In genomic region chr12:100992194-100992593, GRCh38 we compare ENCODE assay signal across 31 cellular contexts.
DNase-seq lines count a peak whose midpoint lies in the region; FAIRE-seq and TF ChIP-seq lines count a peak whose summit lies in the region.
"Had no signal": no experiment of that assay in that cellular context is flagged by ENCODE, and none has a peak within 500 bp of the region (broad histone marks: within the 10 kb centered on the region; RNA-seq: fewer than 3 reads in every experiment).

No MANE protein-coding gene starts in this region.

- H4K8ac ChIP-seq in H1 (ENCODE audit: extremely low read depth, insufficient read depth, low read length), result no peak overlapping the region
- no peak overlapping the region for H4K8ac ChIP-seq in neuronal stem cell (ENCODE audit: low read depth, low read length)

- H3K79me1 ChIP-seq in H1 (ENCODE audit: low read depth, low read length) (no peaks in the 10 kb centered on the region), neuronal stem cell (ENCODE audit: low read depth, low read length) (no peaks in the 10 kb centered on the region)

- TF ChIP-seq CTCF in HEK293 (tag by site-specific recombination; IDR thresholded peaks at IDR 0.05) (no peak), H1 (IDR thresholded peaks at IDR 0.05; ENCODE audit: control extremely low read depth in 1 of 3, insufficient read depth in 1 of 3, low read depth in 1 of 3, low read length in 3 of 3) (no peak)

- no peak for FAIRE-seq in H1 (lab: Jason Lieb, UNC)
- FAIRE-seq: A204.1, A549, D721Med had no signal

- no peak overlapping the region for H4K91ac ChIP-seq in H1 (replicated peaks; ENCODE audit: insufficient read length, low read length)
- H4K91ac ChIP-seq in neuronal stem cell (ENCODE audit: low read depth, low read length, poor library complexity), result no peak overlapping the region

- H4K5ac ChIP-seq in H1 (ENCODE audit: insufficient read length, low read depth, low read length), result no peak overlapping the region

- no peak overlapping the region for H2AFZ ChIP-seq in H1 (ENCODE audit: low read length)
- H2AFZ ChIP-seq in neuronal stem cell (ENCODE audit: low read length), result no peak overlapping the region

- TF ChIP-seq EP300 in H1 (IDR thresholded peaks at IDR 0.05; ENCODE audit: borderline replicate concordance in 1 of 2, low read depth in 2 of 2, low read length in 2 of 2), result no peak

- H3K36me3 ChIP-seq in HEK293 (ENCODE audit: control insufficient read depth in 2 of 2, insufficient read depth in 1 of 2, low read length in 2 of 2) (no peaks in the 10 kb centered on the region), H1 (ENCODE audit: control insufficient read depth in 2 of 4, insufficient read depth in 4 of 4, low read length in 3 of 4) (no peaks in the 10 kb centered on the region), neuronal stem cell (replicated peaks in 1 of 2; ENCODE audit: control insufficient read depth in 2 of 2, insufficient read depth in 2 of 2, low read length in 2 of 2) (no peaks in the 10 kb centered on the region)
- H3K36me3 ChIP-seq: BE2C; BLaER1; BLaER1 treated with 17β-estradiol and CSF1 and Interleukin-3, amounts not matched to agents 10 nM and 100 nM had no signal

- H4K20me1 ChIP-seq in H1 (replicated peaks in 1 of 2; ENCODE audit: control insufficient read depth in 1 of 2, insufficient read depth in 2 of 2, low read length in 2 of 2), result no peaks in the 10 kb centered on the region
- H4K20me1 ChIP-seq: BLaER1 had no signal

- H3K23ac ChIP-seq in H1 (ENCODE audit: insufficient read length) (no peak overlapping the region), neuronal stem cell (ENCODE audit: low read depth, low read length, poor library complexity) (no peak overlapping the region)

- POLR2A ChIA-PET in HEK293 (lab: Yijun Ruan, JAX) (no interaction called here), H1 (lab: Charles Lee; ENCODE audit: partially characterized antibody) (no interaction called here)

- no peak overlapping the region for H3K56ac ChIP-seq in H1 (replicated peaks; ENCODE audit: insufficient read length, low read depth, low read length)

- 78% methylated on average over 1 of the region's 1 CpG; no CpG with 5 or more reads in 1 of the 2 experiments for WGBS in H1 (ENCODE audit: extremely low coverage in 1 of 2, insufficient coverage in 1 of 2, insufficient read length in 1 of 2, insufficient replicate concordance in 2 of 2, low coverage in 1 of 2, low lambda C conversion rate in 2 of 2, missing lambda C conversion rate in 1 of 2), 2 experiments
- no CpG with 5 or more reads among the region's 1 CpG for WGBS in neuronal stem cell (ENCODE audit: extremely low coverage in 2 of 2, insufficient read length in 2 of 2, insufficient replicate concordance in 1 of 2), 2 donors

- DNase-seq in H1 (ENCODE audit: low read depth in 1 of 2, low spot score in 2 of 2), result no peak
- no peak for DNase-seq in NCI-H146 (lab: John Stamatoyannopoulos, UW)
- DNase-seq in neuronal stem cell (ENCODE audit: low spot score), result no peak
- DNase-seq: 8988T; ACHN; AML-193; BE2C; C1 segment of cervical spinal cord; Caco-2; Calu3; CD4-positive, alpha-beta memory T cell; CD4-positive, alpha-beta T cell; CD4-positive, CD25-positive, alpha-beta regulatory T cell; CD8-positive, alpha-beta memory T cell; CD8-positive, alpha-beta T cell; COR-L47; DMS 273 treated with DMSO at 0.1 percent for 48 hours; DMS153; DMS53; DMS79; DMS79 treated with DMSO at 0.1 percent for 48 hours; DND-41; EL had no signal

- no peak for TF ChIP-seq RAD21 in H1 (IDR thresholded peaks at IDR 0.05 in 1 of 2, conservative IDR thresholded peaks at IDR 0.05 in 1 of 2; ENCODE audit: low read depth in 2 of 2, low read length in 2 of 2)

- H2BK12ac ChIP-seq in H1 (ENCODE audit: low read depth, low read length) (no peak overlapping the region), neuronal stem cell (ENCODE audit: low read length) (no peak overlapping the region)

- H2BK120ac ChIP-seq in H1 (replicated peaks; ENCODE audit: low read depth, low read length) (no peak overlapping the region), neuronal stem cell (ENCODE audit: low read depth, low read length) (no peak overlapping the region)

- H2BK20ac ChIP-seq in H1 (ENCODE audit: low read length), result no peak overlapping the region

- H3K4me2 ChIP-seq in H1 (ENCODE audit: insufficient read depth in 1 of 2, low read depth in 2 of 2, low read length in 2 of 2), result no peak overlapping the region
- H3K4me2 ChIP-seq in neuronal stem cell (ENCODE audit: insufficient read depth, low read length, poor library complexity, severe bottlenecking), result no peak overlapping the region
- H3K4me2 ChIP-seq: A549; BLaER1; BLaER1 treated with 17β-estradiol and CSF1 and Interleukin-3, amounts not matched to agents 10 nM and 100 nM had no signal

- H3K9ac ChIP-seq in H1 (replicated peaks in 1 of 4; ENCODE audit: extremely low read depth in 1 of 4, low read depth in 3 of 4, low read length in 3 of 4) (no peak overlapping the region), neuronal stem cell (ENCODE audit: low read depth, low read length, poor library complexity) (no peak overlapping the region)
- H3K9ac ChIP-seq: BLaER1; BLaER1 treated with 17β-estradiol and CSF1 and Interleukin-3, amounts not matched to agents 10 nM and 100 nM had no signal

- H3K4me1 ChIP-seq in HEK293 (ENCODE audit: control insufficient read depth, insufficient read depth, low read length), result no peaks in the 10 kb centered on the region; the same call in 1 of the 2 replicates
- H3K4me1 ChIP-seq in H1 (replicated peaks in 1 of 4; ENCODE audit: control insufficient read depth in 3 of 4, insufficient read depth in 4 of 4, low read length in 3 of 4), result peaks cover 5 to 14% (median 11%) of the 10 kb centered on the region in 4 experiments; a peak in 6 of 7 replicates
- H3K4me1 ChIP-seq in neuronal stem cell (ENCODE audit: control insufficient read depth in 2 of 2, insufficient read depth in 1 of 2, low read depth in 1 of 2, low read length in 2 of 2), result peaks cover 13 to 18% of the 10 kb centered on the region in 2 donors
- H3K4me1 ChIP-seq: A549, BE2C, Caco-2 had no signal

- H3K4ac ChIP-seq in H1 (replicated peaks; ENCODE audit: insufficient read length, low read depth, low read length) (no peak overlapping the region), neuronal stem cell (ENCODE audit: low read length) (no peak overlapping the region)

- no peak overlapping the region for H2BK15ac ChIP-seq in H1 (ENCODE audit: low read length)
- H2BK15ac ChIP-seq in neuronal stem cell (ENCODE audit: low read length), result no peak overlapping the region

- H3K27ac ChIP-seq in HEK293 (ENCODE audit: extremely low read depth, low read depth, low read length), result no peak overlapping the region
- H3K27ac ChIP-seq in H1 (ENCODE audit: low read depth, low read length), result no peak overlapping the region
- H3K27ac ChIP-seq in neuronal stem cell (replicated peaks; ENCODE audit: low read length), result no peak overlapping the region
- H3K27ac ChIP-seq: 22Rv1; A549; BLaER1; BLaER1 treated with 17β-estradiol and CSF1 and Interleukin-3, amounts not matched to agents 10 nM and 100 nM; C4-2B had no signal

- H3K14ac ChIP-seq in H1 (ENCODE audit: insufficient read length) (no peak overlapping the region), neuronal stem cell (ENCODE audit: low read length) (no peak overlapping the region)

- H3K9me3 ChIP-seq in HEK293 (ENCODE audit: control insufficient read depth, insufficient read depth, low read depth, low read length), result no peaks in the 10 kb centered on the region
- no peaks in the 10 kb centered on the region; a peak in 1 of 4 replicates for H3K9me3 ChIP-seq in H1 (ENCODE audit: insufficient read depth in 2 of 2, low read depth in 1 of 2, low read length in 1 of 2)
- no peaks in the 10 kb centered on the region for H3K9me3 ChIP-seq in neuronal stem cell (replicated peaks in 1 of 2; ENCODE audit: control insufficient read depth in 2 of 2, insufficient read depth in 1 of 2, low read depth in 1 of 2, low read length in 2 of 2)
- H3K9me3 ChIP-seq: A549; BE2C; BLaER1; BLaER1 treated with 17β-estradiol and CSF1 and Interleukin-3, amounts not matched to agents 10 nM and 100 nM; Caco-2 had no signal

- H2AK5ac ChIP-seq in H1 (ENCODE audit: low read depth, low read length) (no peak overlapping the region), neuronal stem cell (ENCODE audit: low read depth, low read length) (no peak overlapping the region)

- no peak for TF ChIP-seq POLR2A in H1 (IDR thresholded peaks at IDR 0.05; ENCODE audit: control extremely low read depth in 1 of 2, low read depth in 2 of 2, low read length in 2 of 2)

- H3K79me2 ChIP-seq in H1 (ENCODE audit: control insufficient read depth in 1 of 2, insufficient read depth in 2 of 2, low read length in 2 of 2), result no peaks in the 10 kb centered on the region

- peaks cover 5% of the 10 kb centered on the region for H3K23me2 ChIP-seq in H1 (ENCODE audit: low read depth, low read length)

- CTCF ChIA-PET in HEK293 (lab: Yijun Ruan, JAX) (interaction anchor here (0.9 kb wide), 1 partner anchor 66 kb away, joined by 3 read pairs; no protein-coding TSS in a partner anchor), H1 (lab: Charles Lee; ENCODE audit: partially characterized antibody) (interaction anchor here (1.2 to 1.5 kb wide), 2 partner anchors 24 to 40 kb away, joined by 3 to 4 read pairs; no protein-coding TSS in a partner anchor)

- H3K18ac ChIP-seq in H1 (ENCODE audit: extremely low read depth, low read length) (no peak overlapping the region), neuronal stem cell (ENCODE audit: low read length) (no peak overlapping the region)

- H3K27me3 ChIP-seq in H1 (replicated peaks in 1 of 4; ENCODE audit: control insufficient read depth in 3 of 4, extremely low read depth in 1 of 4, insufficient read depth in 3 of 4, low read length in 3 of 4), result no peaks in the 10 kb centered on the region
- no peaks in the 10 kb centered on the region for H3K27me3 ChIP-seq in neuronal stem cell (ENCODE audit: control insufficient read depth in 3 of 3, insufficient read depth in 3 of 3, low read depth in 1 of 3, low read length in 3 of 3)
- H3K27me3 ChIP-seq: BE2C, BLaER1 had no signal

- H3K4me3 ChIP-seq in HEK293 (ENCODE audit: low read depth, low read length) (no peak overlapping the region), H1 (ENCODE audit: extremely low read depth in 1 of 4, insufficient read depth in 2 of 4, low read depth in 3 of 4, low read length in 4 of 4) (no peak overlapping the region), neuronal stem cell (ENCODE audit: low read length in 2 of 2) (no peak overlapping the region)
- H3K4me3 ChIP-seq: A549; BLaER1; BLaER1 treated with 17β-estradiol and CSF1 and Interleukin-3, amounts not matched to agents 10 nM and 100 nM had no signal

- no peak overlapping the region for H2BK5ac ChIP-seq in H1 (ENCODE audit: low read depth, low read length)
- no peak overlapping the region for H2BK5ac ChIP-seq in neuronal stem cell (ENCODE audit: low read length)

TF ChIP-seq in HEK293, 187 proteins besides CTCF, POLR2A, EP300 and RAD21:
- TF ChIP-seq ZNF529 (tag by site-specific recombination; IDR thresholded peaks at IDR 0.05; ENCODE audit: insufficient replicate concordance) (no peak), ZNF623 (tag by site-specific recombination; IDR thresholded peaks at IDR 0.05) (peak; percentile 64)

TF ChIP-seq in H1, 55 proteins besides CTCF, POLR2A, EP300 and RAD21 (continues in another document):
- no peak for TF ChIP-seq SRF (IDR thresholded peaks at IDR 0.05; ENCODE audit: low read depth, low read length)
- TF ChIP-seq POLR2AphosphoS5 (IDR thresholded peaks at IDR 0.05; ENCODE audit: low read depth, low read length), result no peak
